1 cellular context compared by ENCODE assay signal in genomic region chr6:167318354-167318753, GRCh38.
TF ChIP-seq lines count a peak whose summit lies in the region.

No MANE protein-coding gene starts in this region.

TF ChIP-seq in HepG2, 621 proteins besides CTCF, POLR2A, EP300 and RAD21:
- TF ChIP-seq ZNF687 (CRISPR knock-in tag; IDR thresholded peaks at IDR 0.05): peak; percentile 50
- TF ChIP-seq ZBTB38 (CRISPR knock-in tag; IDR thresholded peaks at IDR 0.05): peak; percentile 83; the same call in 1 of the 2 replicates
